In genomic region chr3:196012941-196013471, GRCh38 we compare ENCODE assay signal across 22 cellular contexts.
DNase-seq lines count a peak whose midpoint lies in the region; ATAC-seq, FAIRE-seq and TF ChIP-seq lines count a peak whose summit lies in the region.
"Had no signal": no experiment of that assay in that cellular context is flagged by ENCODE, and none has a peak within 500 bp of the region (broad histone marks: within the 10 kb centered on the region; RNA-seq: fewer than 3 reads in every experiment).

No MANE protein-coding gene starts in this region.

- peaks cover 9% of the 10 kb centered on the region for H3K9me3 Mint-ChIP-seq in osteocyte (ENCODE audit: unreplicated experiment)
- H3K9me3 Mint-ChIP-seq in stimulated activated naive B cell treated with anti-CD40 and anti-IgM and Interleukin-4, amounts not matched to agents 10 μg/mL and 1 μg/mL and 100 μg/mL, for 72 hours: peaks cover 2 to 4% of the 10 kb centered on the region in 2 donors

- TF ChIP-seq EP300 in K562 (IDR thresholded peaks at IDR 0.05; ENCODE audit: low read length): no peak

- H3K36me3 Mint-ChIP-seq in osteocyte (ENCODE audit: unreplicated experiment): no peaks in the 10 kb centered on the region
- no peaks in the 10 kb centered on the region for H3K36me3 Mint-ChIP-seq in stimulated activated naive B cell treated with anti-CD40 and anti-IgM and Interleukin-4, amounts not matched to agents 10 μg/mL and 1 μg/mL and 100 μg/mL, for 72 hours

- H3K9me3 ChIP-seq in K562 (replicated peaks; ENCODE audit: control insufficient read depth, insufficient read depth, low read depth, low read length): 0 out of 2 replicates have a peak, but pooled peaks cover 2% of the 10 kb centered on the region
- H3K9me3 ChIP-seq: HAP-1, SJSA1 had no signal

- peak; percentile 53 for DNase-seq in NCI-H226
- peak in 3 of 4 experiments; percentile 11 to 19 (median 11) for DNase-seq in K562 (ENCODE audit: extremely low read depth in 1 of 4, low spot score in 3 of 4)
- peak; percentile 29 for DNase-seq in left lobe of liver (ENCODE audit: low spot score)
- peak; percentile 71 for DNase-seq in osteocyte (ENCODE audit: extremely low spot score, unreplicated experiment)
- no peak for DNase-seq in stimulated activated naive B cell treated with anti-CD40 and anti-IgM and Interleukin-4, amounts not matched to agents 10 μg/mL and 1 μg/mL and 100 μg/mL, for 72 hours
- no peak for DNase-seq in NCI-H2081 (lab: John Stamatoyannopoulos, UW)
- DNase-seq: Caco-2; CD4-positive, alpha-beta T cell; DMS 273 treated with DMSO at 0.1 percent for 48 hours; DMS79 treated with DMSO at 0.1 percent for 48 hours; Karpas-422; MM.1S; NCI-H1048; NCI-H1417 treated with DMSO at 0.1 percent for 48 hours; NCI-H187 treated with DMSO at 0.1 percent for 48 hours; NCI-H510A; NCI-H748 treated with DMSO at 0.1 percent for 48 hours had no signal

- no peak overlapping the region for H3K4me3 Mint-ChIP-seq in osteocyte (ENCODE audit: unreplicated experiment)
- H3K4me3 Mint-ChIP-seq in stimulated activated naive B cell treated with anti-CD40 and anti-IgM and Interleukin-4, amounts not matched to agents 10 μg/mL and 1 μg/mL and 100 μg/mL, for 72 hours: no peak overlapping the region
- H3K4me3 Mint-ChIP-seq: CD4-positive, alpha-beta T cell; IgD-negative memory B cell had no signal

- H3K27ac Mint-ChIP-seq in osteocyte (ENCODE audit: unreplicated experiment): no peak overlapping the region
- no peak overlapping the region for H3K27ac Mint-ChIP-seq in stimulated activated naive B cell treated with anti-CD40 and anti-IgM and Interleukin-4, amounts not matched to agents 10 μg/mL and 1 μg/mL and 100 μg/mL, for 72 hours
- H3K27ac Mint-ChIP-seq: CD4-positive, alpha-beta T cell had no signal

- H3K79me2 ChIP-seq in K562 (ENCODE audit: control insufficient read depth, insufficient read depth, low read length): no peaks in the 10 kb centered on the region

- no peaks in the 10 kb centered on the region for H4K20me1 ChIP-seq in K562 (replicated peaks; ENCODE audit: control insufficient read depth, insufficient read depth, low read length)
- H4K20me1 ChIP-seq: BLaER1 had no signal

- H3K9ac ChIP-seq in K562 (ENCODE audit: insufficient read depth in 1 of 2, low read depth in 2 of 2, low read length in 2 of 2): peak overlapping the region in 1 of 2 experiments; percentile 53; a peak in 1 of 4 replicates
- H3K9ac ChIP-seq: BLaER1 had no signal

- no peaks in the 10 kb centered on the region for H3K36me3 ChIP-seq in K562 (ENCODE audit: control insufficient read depth, insufficient read depth, low read length)
- H3K36me3 ChIP-seq: BLaER1, HAP-1, SJSA1 had no signal

- H3K27ac ChIP-seq in K562 (ENCODE audit: extremely low read depth, low read depth, low read length): no peak overlapping the region
- H3K27ac ChIP-seq: BLaER1, SJSA1 had no signal

- H3K4me1 Mint-ChIP-seq in osteocyte (ENCODE audit: unreplicated experiment): peaks cover 4% of the 10 kb centered on the region
- H3K4me1 Mint-ChIP-seq in stimulated activated naive B cell treated with anti-CD40 and anti-IgM and Interleukin-4, amounts not matched to agents 10 μg/mL and 1 μg/mL and 100 μg/mL, for 72 hours: no peaks in the 10 kb centered on the region
- H3K4me1 Mint-ChIP-seq: IgD-negative memory B cell had no signal

- intact Hi-C loops in K562 (cut with micrococcal nuclease): no loop called here

- in situ Hi-C loops in K562 (cut with MboI): no loop called here

- H3K4me2 ChIP-seq in K562 (ENCODE audit: insufficient read depth, low read length): no peak overlapping the region
- H3K4me2 ChIP-seq: BLaER1 had no signal

- H3K9me1 ChIP-seq in K562 (ENCODE audit: control insufficient read depth, insufficient read depth, low read length): no peaks in the 10 kb centered on the region

- peaks cover 38% of the 10 kb centered on the region for H3K27me3 Mint-ChIP-seq in osteocyte (ENCODE audit: unreplicated experiment)
- H3K27me3 Mint-ChIP-seq in stimulated activated naive B cell treated with anti-CD40 and anti-IgM and Interleukin-4, amounts not matched to agents 10 μg/mL and 1 μg/mL and 100 μg/mL, for 72 hours: peaks cover 17 to 23% of the 10 kb centered on the region in 2 donors

- no peak for TF ChIP-seq RAD21 in K562 (CRISPR knock-in tag; conservative IDR thresholded peaks at IDR 0.05 in 1 of 2, IDR thresholded peaks at IDR 0.05 in 1 of 2)

- WGBS in K562 (ENCODE audit: insufficient coverage, low coverage, missing lambda C conversion rate): 43% methylated on average over 15 of the region's 15 CpGs

- FAIRE-seq in K562 (lab: Jason Lieb, UNC): no peak

- no peak overlapping the region for H2AFZ ChIP-seq in K562 (ENCODE audit: low read depth, low read length)

- H3K4me3 ChIP-seq in K562: no peak overlapping the region
- H3K4me3 ChIP-seq: BLaER1, HAP-1, SJSA1 had no signal

- peaks cover 6 to 14% of the 10 kb centered on the region in 2 experiments; a peak in 4 of 5 replicates for H3K27me3 ChIP-seq in K562 (ENCODE audit: control insufficient read depth in 2 of 2, insufficient read depth in 2 of 2, low read length in 2 of 2)
- H3K27me3 ChIP-seq: BLaER1 had no signal

- POLR2A ChIA-PET in K562 (lab: Yijun Ruan, JAX): interaction anchor here (0.8 to 1.5 kb wide), 2 partner anchors 10 to 12 kb away, joined by 3 read pairs; no protein-coding TSS in a partner anchor

- no peak for TF ChIP-seq POLR2A in K562 (conservative IDR thresholded peaks at IDR 0.05)

- BruUV-seq in K562 (replicated peaks; lab: Mats Ljungman, UMichigan): no TSS peak

- peak; percentile 35; the same call in 1 of the 3 replicates for ATAC-seq in K562
- ATAC-seq in left lobe of liver: no peak
- no peak for ATAC-seq in GM19452 (IDR thresholded peaks at IDR 0.05; ENCODE audit: unreplicated experiment)
- no peak for ATAC-seq in stimulated activated naive B cell treated with anti-CD40 and anti-IgM and Interleukin-4, amounts not matched to agents 10 μg/mL and 1 μg/mL and 100 μg/mL, for 72 hours (replicated peaks)

- TF ChIP-seq CTCF in K562 (IDR thresholded peaks at IDR 0.05 in 2 of 3, conservative IDR thresholded peaks at IDR 0.05 in 1 of 3; ENCODE audit: insufficient read depth in 2 of 3, low read depth in 1 of 3, low read length in 3 of 3) (no peak), osteocyte (IDR thresholded peaks at IDR 0.05) (no peak)

- CTCF ChIA-PET in K562 (lab: Yijun Ruan, JAX; ENCODE audit: low intra/inter-chr PET ratio): no interaction called here

- peaks cover 0 to 4% of the 10 kb centered on the region in 2 experiments; a peak in 3 of 5 replicates for H3K4me1 ChIP-seq in K562 (replicated peaks in 1 of 2; ENCODE audit: control insufficient read depth in 2 of 2, insufficient read depth in 2 of 2, low read length in 2 of 2)
- H3K4me1 ChIP-seq: BLaER1, Caco-2, SJSA1 had no signal

TF ChIP-seq in K562, 482 proteins besides CTCF, POLR2A, EP300 and RAD21 (continues in another document):
- TF ChIP-seq PRDM10 (IDR thresholded peaks at IDR 0.05; ENCODE audit: partially characterized antibody) (no peak), FIP1L1 (IDR thresholded peaks at IDR 0.05; ENCODE audit: low read depth, low read length, poor library complexity, severe bottlenecking) (no peak), ILK (tag; IDR thresholded peaks at IDR 0.05; ENCODE audit: borderline replicate concordance, low read depth) (no peak), CTCFL (IDR thresholded peaks at IDR 0.05; ENCODE audit: borderline replicate concordance, insufficient read depth, low read depth, low read length, poor library complexity, severe bottlenecking) (no peak), STAT5A (IDR thresholded peaks at IDR 0.05; ENCODE audit: borderline replicate concordance, low read length) (no peak)

Comparison
In these comparisons a context has a peak if more than half of its experiments do, and no peak if none do; other contexts are left out.
1. DNase-seq: peak in NCI-H226 (single experiment), K562 (3 of 4), left lobe of liver (single experiment) and osteocyte (single experiment); none in stimulated activated naive B cell treated with anti-CD40 and anti-IgM and Interleukin-4, amounts not matched to agents 10 μg/mL and 1 μg/mL and 100 μg/mL, for 72 hours (single experiment) and NCI-H2081 (0 of 2).